ENCODE assay signal across 1 cellular context in the genomic region with DNA sequence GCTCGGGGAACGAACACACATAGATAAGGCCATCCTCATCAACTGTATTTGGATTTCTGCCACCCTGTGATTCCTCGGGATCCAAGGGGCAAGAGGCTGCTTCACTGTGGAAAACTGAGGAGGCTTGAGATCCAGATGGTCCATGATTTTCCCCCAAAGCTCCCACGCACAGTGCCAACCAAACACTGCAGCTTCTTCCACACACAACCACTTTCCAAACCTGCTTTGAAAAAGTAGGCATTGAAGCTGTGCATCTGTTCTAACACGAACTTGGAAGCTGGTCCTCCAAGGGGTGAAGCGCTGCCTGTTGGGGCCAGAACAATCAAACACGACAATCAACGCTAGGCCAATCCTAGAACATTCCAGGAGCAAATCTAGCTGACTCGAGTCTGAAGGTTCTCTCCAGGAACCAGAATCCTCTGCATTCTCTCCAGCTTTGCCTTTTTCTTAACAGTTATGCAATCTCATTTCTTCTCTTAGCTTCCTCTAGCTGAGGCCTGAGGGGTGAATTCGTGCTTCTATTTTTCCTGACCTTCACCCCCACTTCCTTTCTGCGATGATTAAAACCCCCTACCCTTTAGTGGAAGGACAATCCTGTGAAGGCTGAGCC.
TF ChIP-seq lines count a peak whose summit lies in the region.

No MANE protein-coding gene starts in this region.

TF ChIP-seq in GM23338, 12 proteins besides CTCF, POLR2A, EP300 and RAD21 (continued from another document):
- TF ChIP-seq, protein P1, sequence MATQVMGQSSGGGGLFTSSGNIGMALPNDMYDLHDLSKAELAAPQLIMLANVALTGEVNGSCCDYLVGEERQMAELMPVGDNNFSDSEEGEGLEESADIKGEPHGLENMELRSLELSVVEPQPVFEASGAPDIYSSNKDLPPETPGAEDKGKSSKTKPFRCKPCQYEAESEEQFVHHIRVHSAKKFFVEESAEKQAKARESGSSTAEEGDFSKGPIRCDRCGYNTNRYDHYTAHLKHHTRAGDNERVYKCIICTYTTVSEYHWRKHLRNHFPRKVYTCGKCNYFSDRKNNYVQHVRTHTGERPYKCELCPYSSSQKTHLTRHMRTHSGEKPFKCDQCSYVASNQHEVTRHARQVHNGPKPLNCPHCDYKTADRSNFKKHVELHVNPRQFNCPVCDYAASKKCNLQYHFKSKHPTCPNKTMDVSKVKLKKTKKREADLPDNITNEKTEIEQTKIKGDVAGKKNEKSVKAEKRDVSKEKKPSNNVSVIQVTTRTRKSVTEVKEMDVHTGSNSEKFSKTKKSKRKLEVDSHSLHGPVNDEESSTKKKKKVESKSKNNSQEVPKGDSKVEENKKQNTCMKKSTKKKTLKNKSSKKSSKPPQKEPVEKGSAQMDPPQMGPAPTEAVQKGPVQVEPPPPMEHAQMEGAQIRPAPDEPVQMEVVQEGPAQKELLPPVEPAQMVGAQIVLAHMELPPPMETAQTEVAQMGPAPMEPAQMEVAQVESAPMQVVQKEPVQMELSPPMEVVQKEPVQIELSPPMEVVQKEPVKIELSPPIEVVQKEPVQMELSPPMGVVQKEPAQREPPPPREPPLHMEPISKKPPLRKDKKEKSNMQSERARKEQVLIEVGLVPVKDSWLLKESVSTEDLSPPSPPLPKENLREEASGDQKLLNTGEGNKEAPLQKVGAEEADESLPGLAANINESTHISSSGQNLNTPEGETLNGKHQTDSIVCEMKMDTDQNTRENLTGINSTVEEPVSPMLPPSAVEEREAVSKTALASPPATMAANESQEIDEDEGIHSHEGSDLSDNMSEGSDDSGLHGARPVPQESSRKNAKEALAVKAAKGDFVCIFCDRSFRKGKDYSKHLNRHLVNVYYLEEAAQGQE (IDR thresholded peaks at IDR 0.05; ENCODE audit: unreplicated experiment) = no peak
- TF ChIP-seq EZH2 (IDR thresholded peaks at IDR 0.05; ENCODE audit: low read depth, unreplicated experiment) = no peak
- TF ChIP-seq NANOG (IDR thresholded peaks at IDR 0.05; ENCODE audit: borderline replicate concordance) = no peak
- TF ChIP-seq, protein P2, sequence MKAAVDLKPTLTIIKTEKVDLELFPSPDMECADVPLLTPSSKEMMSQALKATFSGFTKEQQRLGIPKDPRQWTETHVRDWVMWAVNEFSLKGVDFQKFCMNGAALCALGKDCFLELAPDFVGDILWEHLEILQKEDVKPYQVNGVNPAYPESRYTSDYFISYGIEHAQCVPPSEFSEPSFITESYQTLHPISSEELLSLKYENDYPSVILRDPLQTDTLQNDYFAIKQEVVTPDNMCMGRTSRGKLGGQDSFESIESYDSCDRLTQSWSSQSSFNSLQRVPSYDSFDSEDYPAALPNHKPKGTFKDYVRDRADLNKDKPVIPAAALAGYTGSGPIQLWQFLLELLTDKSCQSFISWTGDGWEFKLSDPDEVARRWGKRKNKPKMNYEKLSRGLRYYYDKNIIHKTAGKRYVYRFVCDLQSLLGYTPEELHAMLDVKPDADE (IDR thresholded peaks at IDR 0.05) = no peak
- no peak for TF ChIP-seq CREB1 (CRISPR knock-in tag; IDR thresholded peaks at IDR 0.05; ENCODE audit: low read depth)
- TF ChIP-seq, protein P3, sequence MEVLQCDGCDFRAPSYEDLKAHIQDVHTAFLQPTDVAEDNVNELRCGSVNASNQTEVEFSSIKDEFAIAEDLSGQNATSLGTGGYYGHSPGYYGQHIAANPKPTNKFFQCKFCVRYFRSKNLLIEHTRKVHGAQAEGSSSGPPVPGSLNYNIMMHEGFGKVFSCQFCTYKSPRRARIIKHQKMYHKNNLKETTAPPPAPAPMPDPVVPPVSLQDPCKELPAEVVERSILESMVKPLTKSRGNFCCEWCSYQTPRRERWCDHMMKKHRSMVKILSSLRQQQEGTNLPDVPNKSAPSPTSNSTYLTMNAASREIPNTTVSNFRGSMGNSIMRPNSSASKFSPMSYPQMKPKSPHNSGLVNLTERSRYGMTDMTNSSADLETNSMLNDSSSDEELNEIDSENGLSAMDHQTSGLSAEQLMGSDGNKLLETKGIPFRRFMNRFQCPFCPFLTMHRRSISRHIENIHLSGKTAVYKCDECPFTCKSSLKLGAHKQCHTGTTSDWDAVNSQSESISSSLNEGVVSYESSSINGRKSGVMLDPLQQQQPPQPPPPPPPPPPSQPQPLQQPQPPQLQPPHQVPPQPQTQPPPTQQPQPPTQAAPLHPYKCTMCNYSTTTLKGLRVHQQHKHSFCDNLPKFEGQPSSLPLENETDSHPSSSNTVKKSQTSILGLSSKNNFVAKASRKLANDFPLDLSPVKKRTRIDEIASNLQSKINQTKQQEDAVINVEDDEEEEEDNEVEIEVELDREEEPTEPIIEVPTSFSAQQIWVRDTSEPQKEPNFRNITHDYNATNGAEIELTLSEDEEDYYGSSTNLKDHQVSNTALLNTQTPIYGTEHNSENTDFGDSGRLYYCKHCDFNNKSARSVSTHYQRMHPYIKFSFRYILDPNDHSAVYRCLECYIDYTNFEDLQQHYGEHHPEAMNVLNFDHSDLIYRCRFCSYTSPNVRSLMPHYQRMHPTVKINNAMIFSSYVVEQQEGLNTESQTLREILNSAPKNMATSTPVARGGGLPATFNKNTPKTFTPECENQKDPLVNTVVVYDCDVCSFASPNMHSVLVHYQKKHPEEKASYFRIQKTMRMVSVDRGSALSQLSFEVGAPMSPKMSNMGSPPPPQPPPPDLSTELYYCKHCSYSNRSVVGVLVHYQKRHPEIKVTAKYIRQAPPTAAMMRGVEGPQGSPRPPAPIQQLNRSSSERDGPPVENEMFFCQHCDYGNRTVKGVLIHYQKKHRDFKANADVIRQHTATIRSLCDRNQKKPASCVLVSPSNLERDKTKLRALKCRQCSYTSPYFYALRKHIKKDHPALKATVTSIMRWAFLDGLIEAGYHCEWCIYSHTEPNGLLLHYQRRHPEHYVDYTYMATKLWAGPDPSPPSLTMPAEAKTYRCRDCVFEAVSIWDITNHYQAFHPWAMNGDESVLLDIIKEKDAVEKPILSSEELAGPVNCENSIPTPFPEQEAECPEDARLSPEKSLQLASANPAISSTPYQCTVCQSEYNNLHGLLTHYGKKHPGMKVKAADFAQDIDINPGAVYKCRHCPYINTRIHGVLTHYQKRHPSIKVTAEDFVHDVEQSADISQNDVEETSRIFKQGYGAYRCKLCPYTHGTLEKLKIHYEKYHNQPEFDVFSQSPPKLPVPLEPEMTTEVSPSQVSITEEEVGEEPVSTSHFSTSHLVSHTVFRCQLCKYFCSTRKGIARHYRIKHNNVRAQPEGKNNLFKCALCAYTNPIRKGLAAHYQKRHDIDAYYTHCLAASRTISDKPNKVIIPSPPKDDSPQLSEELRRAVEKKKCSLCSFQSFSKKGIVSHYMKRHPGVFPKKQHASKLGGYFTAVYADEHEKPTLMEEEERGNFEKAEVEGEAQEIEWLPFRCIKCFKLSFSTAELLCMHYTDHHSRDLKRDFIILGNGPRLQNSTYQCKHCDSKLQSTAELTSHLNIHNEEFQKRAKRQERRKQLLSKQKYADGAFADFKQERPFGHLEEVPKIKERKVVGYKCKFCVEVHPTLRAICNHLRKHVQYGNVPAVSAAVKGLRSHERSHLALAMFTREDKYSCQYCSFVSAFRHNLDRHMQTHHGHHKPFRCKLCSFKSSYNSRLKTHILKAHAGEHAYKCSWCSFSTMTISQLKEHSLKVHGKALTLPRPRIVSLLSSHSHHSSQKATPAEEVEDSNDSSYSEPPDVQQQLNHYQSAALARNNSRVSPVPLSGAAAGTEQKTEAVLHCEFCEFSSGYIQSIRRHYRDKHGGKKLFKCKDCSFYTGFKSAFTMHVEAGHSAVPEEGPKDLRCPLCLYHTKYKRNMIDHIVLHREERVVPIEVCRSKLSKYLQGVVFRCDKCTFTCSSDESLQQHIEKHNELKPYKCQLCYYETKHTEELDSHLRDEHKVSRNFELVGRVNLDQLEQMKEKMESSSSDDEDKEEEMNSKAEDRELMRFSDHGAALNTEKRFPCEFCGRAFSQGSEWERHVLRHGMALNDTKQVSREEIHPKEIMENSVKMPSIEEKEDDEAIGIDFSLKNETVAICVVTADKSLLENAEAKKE (CRISPR knock-in tag; IDR thresholded peaks at IDR 0.05) = no peak
- no peak for TF ChIP-seq STAT1 (IDR thresholded peaks at IDR 0.05; ENCODE audit: unreplicated experiment)
- TF ChIP-seq POLR2AphosphoS5 (IDR thresholded peaks at IDR 0.05; ENCODE audit: low read depth) = no peak
- no peak for TF ChIP-seq ZNF114 (CRISPR knock-in tag; IDR thresholded peaks at IDR 0.05)
- TF ChIP-seq EZH2phosphoT487 (IDR thresholded peaks at IDR 0.05; ENCODE audit: unreplicated experiment) = no peak
- no peak for TF ChIP-seq ZNF331 (CRISPR knock-in tag; IDR thresholded peaks at IDR 0.05; ENCODE audit: low read depth)
